Comparison of ENCODE assay signal across 8 cellular contexts in genomic region chr17:19237139-19237388, GRCh38. TPM values are rescaled to one million over a fixed set of nuclear protein-coding genes. Genes with fewer than 3 reads are reported as not detected.
A peak's percentile ranks its signal among the peaks of the same experiment; 100 is the strongest.
DNase-seq lines count a peak whose midpoint lies in the region; ATAC-seq, FAIRE-seq and TF ChIP-seq lines count a peak whose summit lies in the region.
"Not testable (repeated sequence)": the region's sequence is repeated elsewhere in the genome, so short reads cannot be mapped to it uniquely, and the experiment has no call there.

Gene EPN2 (plus strand): TSS chr17:19237366. CDS start chr17:19283120, 45,754 bp downstream.

- DNase-seq in GM06990 (ENCODE audit: extremely low read depth, insufficient read length) (peak; percentile 54), MM.1S (peak; percentile 51), bronchial epithelial cell (ENCODE audit: low read depth) (peak; percentile 16), Right ventricle myocardium inferior (ENCODE audit: missing footprints) (peak; percentile 90), uterus (peak; percentile 67 to 79)
- DNase-seq in activated CD8-positive, alpha-beta T cell treated with anti-CD3 and anti-CD28 coated beads, Interleukin-2, amount 10 ng/mL, durations not matched to agents 7 days and 5 days = peak; percentile 47
- peak; percentile 10 to 35 for DNase-seq in stimulated activated CD4-positive, alpha-beta T cell treated with anti-CD3 and anti-CD28 coated beads, Interleukin-15, amount 100 ng/mL, for 48 hours (ENCODE audit: low read depth in 2 of 2)

- not testable (repeated sequence) for H3F3A ChIP-seq in MM.1S (ENCODE audit: insufficient read depth, low read length)

- peak within 1 kb of the TSS; percentile 98 for H2AFZ ChIP-seq in MM.1S (ENCODE audit: low read length)

- peak within 1 kb of the TSS; percentile 98 for H3K4me2 ChIP-seq in MM.1S (ENCODE audit: low read depth, low read length)

- not testable (repeated sequence) for H3K9me3 ChIP-seq in MM.1S (replicated peaks; ENCODE audit: insufficient read depth, low read length); mucosa of rectum (ENCODE audit: control insufficient read depth in 2 of 2, low read length in 2 of 2); uterus

- H3K27me3 ChIP-seq in GM06990 (replicated peaks; ENCODE audit: control insufficient read depth, insufficient read depth, low read length); MM.1S (replicated peaks; ENCODE audit: insufficient read depth, low read length); bronchial epithelial cell (ENCODE audit: control insufficient read depth, insufficient read depth, low read length); mucosa of rectum (ENCODE audit: control insufficient read depth in 2 of 2, insufficient read depth in 2 of 2, low read length in 2 of 2); uterus: not testable (repeated sequence)

- H3K4me1 Mint-ChIP-seq in activated CD8-positive, alpha-beta T cell treated with anti-CD3 and anti-CD28 coated beads, Interleukin-2, amount 10 ng/mL, durations not matched to agents 7 days and 5 days (ENCODE audit: low read depth) = not testable (repeated sequence)

- H3K36me3 Mint-ChIP-seq in activated CD8-positive, alpha-beta T cell treated with anti-CD3 and anti-CD28 coated beads, Interleukin-2, amount 10 ng/mL, durations not matched to agents 7 days and 5 days (ENCODE audit: low read depth) = not testable (repeated sequence)

- intact Hi-C loops in Right ventricle myocardium inferior (cut with DNase I); uterus (cut with DNase I; ENCODE audit: low total_unique reads): not testable (repeated sequence)

- not testable (repeated sequence) for TF ChIP-seq CTCF in GM06990 (IDR thresholded peaks at IDR 0.05; ENCODE audit: insufficient read depth, low read length, poor library complexity, severe bottlenecking); MM.1S (IDR thresholded peaks at IDR 0.05; ENCODE audit: low read length); bronchial epithelial cell (IDR thresholded peaks at IDR 0.05; ENCODE audit: insufficient read depth, low read length, severe bottlenecking)
- peak in 1 of 4 experiments; percentile 41 for TF ChIP-seq CTCF in uterus (IDR thresholded peaks at IDR 0.05)

- POLR2A ChIA-PET in activated CD8-positive, alpha-beta T cell treated with anti-CD3 and anti-CD28 coated beads, Interleukin-2, amount 10 ng/mL, durations not matched to agents 7 days and 5 days (lab: Charles Lee) = not testable (repeated sequence)

- not testable (repeated sequence) for H3K4me1 ChIP-seq in MM.1S (ENCODE audit: low read length); mucosa of rectum (ENCODE audit: control insufficient read depth in 2 of 2, insufficient read depth in 2 of 2, low read length in 2 of 2); uterus

- peak within 1 kb of the TSS; percentile 85 for H3K4me3 ChIP-seq in GM06990 (replicated peaks; ENCODE audit: low read depth, low read length)
- peak within 1 kb of the TSS; percentile 99 for H3K4me3 ChIP-seq in MM.1S (ENCODE audit: low read length)
- H3K4me3 ChIP-seq in bronchial epithelial cell (ENCODE audit: low read depth, low read length) = peak within 1 kb of the TSS; percentile 99
- peak within 1 kb of the TSS; percentile 87 to 94 for H3K4me3 ChIP-seq in mucosa of rectum (ENCODE audit: low read length in 2 of 2)
- H3K4me3 ChIP-seq in uterus = peak within 1 kb of the TSS; percentile 92 to 95

- peak within 1 kb of the TSS; percentile 64 for H3K4me3 Mint-ChIP-seq in activated CD8-positive, alpha-beta T cell treated with anti-CD3 and anti-CD28 coated beads, Interleukin-2, amount 10 ng/mL, durations not matched to agents 7 days and 5 days

- H3K27ac ChIP-seq in MM.1S (ENCODE audit: low read length) = peak within 1 kb of the TSS; percentile 25; the same call in 1 of the 2 replicates
- peak within 1 kb of the TSS; percentile 67 to 83 for H3K27ac ChIP-seq in mucosa of rectum (ENCODE audit: low read depth in 2 of 2, low read length in 2 of 2)
- H3K27ac ChIP-seq in uterus = peak within 1 kb of the TSS; percentile 94 to 96

- not testable (repeated sequence) for H3K9me2 ChIP-seq in MM.1S (replicated peaks; ENCODE audit: insufficient read depth, low read length)

- CTCF ChIA-PET in activated CD8-positive, alpha-beta T cell treated with anti-CD3 and anti-CD28 coated beads, Interleukin-2, amount 10 ng/mL, durations not matched to agents 7 days and 5 days (lab: Charles Lee) = not testable (repeated sequence)

- H3K9ac ChIP-seq in MM.1S (ENCODE audit: low read length) (peak within 1 kb of the TSS; percentile 89), mucosa of rectum (ENCODE audit: low read depth in 1 of 2, low read length in 2 of 2) (peak within 1 kb of the TSS; percentile 79 to 85)

- H3K27ac Mint-ChIP-seq in activated CD8-positive, alpha-beta T cell treated with anti-CD3 and anti-CD28 coated beads, Interleukin-2, amount 10 ng/mL, durations not matched to agents 7 days and 5 days = not testable (repeated sequence)

- peak; percentile 65 for ATAC-seq in activated CD8-positive, alpha-beta T cell treated with anti-CD3 and anti-CD28 coated beads, Interleukin-2, amount 10 ng/mL, durations not matched to agents 7 days and 5 days
- ATAC-seq in Right ventricle myocardium inferior = peak; percentile 94

- H3K79me2 ChIP-seq in MM.1S (ENCODE audit: low read length) = peaks cover 29% of the 10 kb centered on the region

- not testable (repeated sequence) for TF ChIP-seq POLR2A in uterus (IDR thresholded peaks at IDR 0.05)

- not testable (repeated sequence) for H3K9me3 Mint-ChIP-seq in activated CD8-positive, alpha-beta T cell treated with anti-CD3 and anti-CD28 coated beads, Interleukin-2, amount 10 ng/mL, durations not matched to agents 7 days and 5 days (ENCODE audit: insufficient read depth)

- H4K20me1 ChIP-seq in MM.1S (ENCODE audit: insufficient read depth, low read length) = not testable (repeated sequence)

- not testable (repeated sequence) for H3K36me3 ChIP-seq in GM06990 (ENCODE audit: control insufficient read depth, insufficient read depth, low read length); MM.1S (replicated peaks; ENCODE audit: insufficient read depth, low read length); bronchial epithelial cell (ENCODE audit: control insufficient read depth, insufficient read depth, low read length); mucosa of rectum (ENCODE audit: control insufficient read depth in 2 of 2, insufficient read depth in 2 of 2, low read length in 2 of 2); uterus

- not testable (repeated sequence) for FAIRE-seq in bronchial epithelial cell (lab: Jason Lieb, UNC)

- peaks cover 18% of the 10 kb centered on the region for H3K27me3 Mint-ChIP-seq in activated CD8-positive, alpha-beta T cell treated with anti-CD3 and anti-CD28 coated beads, Interleukin-2, amount 10 ng/mL, durations not matched to agents 7 days and 5 days (ENCODE audit: low read depth)

RNA-seq across cellular contexts. Expression of gene EPN2, which starts in this region (rescaled TPM):
- 1 to 10 TPM; 2.8 to 3.1 TPM for total RNA-seq in activated CD8-positive, alpha-beta T cell treated with anti-CD3 and anti-CD28 coated beads, Interleukin-2, amount 10 ng/mL, durations not matched to agents 7 days and 5 days
- total RNA-seq in bronchial epithelial cell (13.7 and 23.3 TPM in 2 replicates), Right ventricle myocardium inferior (85.5 TPM), uterus (100 to 1,000 TPM in 2 of 4 donors, 10 to 100 TPM in 2; 25.6 to 145 (median 84.1) TPM)

Comparison
In these comparisons a context has a peak if more than half of its experiments do, and no peak if none do; other contexts are left out.
1. Peak in every context shown above with its lines: DNase-seq, ATAC-seq, H3K4me3 ChIP-seq and H3K27ac ChIP-seq.
2. DNase-seq: peak in every context shown above with its lines; median percentile 90 in Right ventricle myocardium inferior; 73 in uterus; 54 in GM06990; 51 in MM.1S; 47 in activated CD8-positive, alpha-beta T cell treated with anti-CD3 and anti-CD28 coated beads, Interleukin-2, amount 10 ng/mL, durations not matched to agents 7 days and 5 days; 22 in stimulated activated CD4-positive, alpha-beta T cell treated with anti-CD3 and anti-CD28 coated beads, Interleukin-15, amount 100 ng/mL, for 48 hours; 16 in bronchial epithelial cell.
3. H3K27ac ChIP-seq: peak in every context shown above with its lines; median percentile 95 in uterus; 75 in mucosa of rectum; 25 in MM.1S.